ENCODE assay signal across 13 cellular contexts in genomic region chr10:104650072-104650471, GRCh38. TPM values are rescaled to one million over a fixed set of nuclear protein-coding genes. Genes with fewer than 3 reads are reported as not detected.
DNase-seq lines count a peak whose midpoint lies in the region; TF ChIP-seq lines count a peak whose summit lies in the region.
"Had no signal": no experiment of that assay in that cellular context is flagged by ENCODE, and none has a peak within 500 bp of the region (broad histone marks: within the 10 kb centered on the region; RNA-seq: fewer than 3 reads in every experiment).

No MANE protein-coding gene starts in this region.

- H3K36me3 Mint-ChIP-seq in progenitor cell of endocrine pancreas (ENCODE audit: insufficient read depth) = no peaks in the 10 kb centered on the region
- H3K36me3 Mint-ChIP-seq: activated naive CD8-positive, alpha-beta T cell had no signal

- H3K4me3 ChIP-seq in dorsolateral prefrontal cortex (no peak overlapping the region), ascending aorta (no peak overlapping the region)

- intact Hi-C loops in dorsolateral prefrontal cortex (cut with DNase I) (loop anchor here (1.0 to 5.0 kb wide), 2 partner anchors 127 kb away; no protein-coding TSS in a partner anchor), ascending aorta (cut with DNase I) (no loop called here)

- H3K27ac Mint-ChIP-seq in progenitor cell of endocrine pancreas = no peak overlapping the region
- H3K27ac Mint-ChIP-seq: activated naive CD8-positive, alpha-beta T cell had no signal

- no peaks in the 10 kb centered on the region for H3K9me3 ChIP-seq in ascending aorta

- TF ChIP-seq CTCF in dorsolateral prefrontal cortex (IDR thresholded peaks at IDR 0.05 in 54 of 56, conservative IDR thresholded peaks at IDR 0.05 in 2 of 56; ENCODE audit: low read depth in 1 of 56, partially characterized antibody in 56 of 56) = peak; percentile 36 to 79 (median 62)
- TF ChIP-seq CTCF in progenitor cell of endocrine pancreas (IDR thresholded peaks at IDR 0.05; ENCODE audit: unreplicated experiment) = peak; percentile 45
- no peak for TF ChIP-seq CTCF in ascending aorta (IDR thresholded peaks at IDR 0.05)

- H3K4me3 Mint-ChIP-seq in progenitor cell of endocrine pancreas (ENCODE audit: low read depth) = no peak overlapping the region
- H3K4me3 Mint-ChIP-seq: activated naive CD8-positive, alpha-beta T cell had no signal

- no peaks in the 10 kb centered on the region for H3K9me3 Mint-ChIP-seq in progenitor cell of endocrine pancreas (ENCODE audit: low read depth)

- H3K27ac ChIP-seq in dorsolateral prefrontal cortex (no peak overlapping the region), ascending aorta (no peak overlapping the region)
- H3K27ac ChIP-seq: KMS-11 had no signal

- no peaks in the 10 kb centered on the region for H3K36me3 ChIP-seq in ascending aorta

- peaks cover 2% of the 10 kb centered on the region for H3K4me1 Mint-ChIP-seq in progenitor cell of endocrine pancreas (ENCODE audit: low read depth)

- DNase-seq in NCI-H526 treated with DMSO at 0.1 percent for 48 hours (lab: John Stamatoyannopoulos, UW) (peak; percentile 5), NCI-H526 (lab: John Stamatoyannopoulos, UW) (no peak), NCI-H69 (lab: John Stamatoyannopoulos, UW) (peak; percentile 2), dorsolateral prefrontal cortex (no peak), progenitor cell of endocrine pancreas (ENCODE audit: low spot score, unreplicated experiment) (no peak), dermis blood vessel endothelial cell (no peak), ascending aorta (ENCODE audit: low spot score in 2 of 2) (no peak), dedifferentiated amniotic fluid mesenchymal stem cell (ENCODE audit: extremely low spot score) (no peak)
- DNase-seq: NCI-H510A treated with DMSO at 0.1 percent for 48 hours had no signal

- peaks cover 38% of the 10 kb centered on the region for H3K27me3 Mint-ChIP-seq in progenitor cell of endocrine pancreas

- no peaks in the 10 kb centered on the region for H3K27me3 ChIP-seq in dorsolateral prefrontal cortex
- no peaks in the 10 kb centered on the region for H3K27me3 ChIP-seq in ascending aorta

- H3K4me1 ChIP-seq in ascending aorta = no peaks in the 10 kb centered on the region

RNA-seq across cellular contexts. Expression of gene SORCS3, which starts 9.0 kb away (rescaled TPM):
- total RNA-seq in dorsolateral prefrontal cortex (10 to 100 TPM in 110 of 120 experiments, 1 to 10 TPM in 10; 7.0 to 23.3 (median 14.2) TPM), progenitor cell of endocrine pancreas (0.24 and 0.31 TPM in 2 replicates), dermis blood vessel endothelial cell (under 0.01 TPM in 1 of 2 replicates, not detected in the other), ascending aorta (not detected)
- total RNA-seq: activated CD8-positive, alpha-beta memory T cell treated with anti-CD3 and anti-CD28 coated beads for 36 hours; T-helper 2 cell treated with Interferon-gamma antibody and Interleukin-4, amounts not matched to agents 100 ng/mL and 5 ng/mL, for 36 hours had no signal

Comparison
In these comparisons a context has a peak if more than half of its experiments do, and no peak if none do; other contexts are left out.
1. DNase-seq: peak in NCI-H526 treated with DMSO at 0.1 percent for 48 hours (single experiment) and NCI-H69 (single experiment); none in NCI-H526 (0 of 2), dorsolateral prefrontal cortex (0 of 10), progenitor cell of endocrine pancreas (single experiment), dermis blood vessel endothelial cell (single experiment), ascending aorta (0 of 2) and dedifferentiated amniotic fluid mesenchymal stem cell (single experiment).
2. CTCF ChIP-seq: peak in dorsolateral prefrontal cortex (56 of 56) and progenitor cell of endocrine pancreas (single experiment); none in ascending aorta (0 of 3).